In the genomic region with DNA sequence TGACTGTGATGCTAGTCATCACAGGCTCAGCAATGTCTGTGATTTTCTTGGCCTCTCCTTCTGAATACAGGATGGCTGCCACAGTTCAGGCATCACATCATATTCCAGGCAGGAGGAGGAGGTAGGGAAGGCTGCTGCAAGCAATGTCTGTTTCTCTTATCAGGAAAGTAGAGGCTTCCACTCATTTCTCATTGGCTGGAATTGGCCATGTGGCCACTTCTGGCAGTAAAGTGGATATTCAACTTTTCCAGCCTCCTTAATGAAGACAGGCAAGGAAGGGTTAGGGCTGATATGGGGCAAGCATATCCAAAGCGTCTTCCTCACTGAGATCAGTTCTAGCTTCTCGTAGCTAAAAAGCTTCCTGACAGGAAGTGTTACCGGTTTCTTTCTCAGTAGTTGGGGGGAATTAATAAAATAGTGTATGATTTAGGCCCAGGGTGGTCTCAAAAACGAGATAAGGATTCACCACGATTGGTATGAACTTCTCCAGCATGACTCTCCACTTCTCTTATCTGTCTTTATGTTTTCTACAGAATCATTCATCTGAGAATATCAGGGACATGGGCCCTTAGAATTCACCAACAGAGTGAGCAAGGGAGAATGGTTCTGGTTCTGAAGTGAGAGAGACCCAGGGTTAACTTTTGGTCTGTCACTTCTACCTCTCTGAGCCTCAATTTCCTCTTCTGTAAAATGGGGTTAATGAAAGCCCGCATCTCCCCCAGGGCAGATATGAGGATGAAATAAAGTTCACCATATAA, we compare ENCODE assay signal across 29 cellular contexts.
"Had no signal": no experiment of that assay in that cellular context is flagged by ENCODE, and none has a peak within 500 bp of the region (broad histone marks: within the 10 kb centered on the region; RNA-seq: fewer than 3 reads in every experiment).

No MANE protein-coding gene starts in this region.

- H3K4me3 ChIP-seq: ascending aorta, body of pancreas, coronary artery, MG63, SK-N-MC had no signal

- ATAC-seq: body of pancreas, Panc1, Right ventricle myocardium inferior had no signal

- H3K4me3 Mint-ChIP-seq: activated CD4-positive, alpha-beta memory T cell treated with anti-CD3 and anti-CD28 coated beads, Interleukin-2, amount 10 ng/mL, durations not matched to agents 7 days and 5 days; activated CD4-positive, alpha-beta T cell treated with anti-CD3 and anti-CD28 coated beads for 36 hours had no signal

- DNase-seq: activated CD4-positive, alpha-beta memory T cell treated with anti-CD3 and anti-CD28 coated beads, Interleukin-2, amount 10 ng/mL, durations not matched to agents 7 days and 5 days; activated CD4-positive, alpha-beta T cell treated with anti-CD3 and anti-CD28 coated beads, Interleukin-2, amount 50 U/mL, for 1 hour; activated naive CD4-positive, alpha-beta T cell; activated T-cell treated with anti-CD3 and anti-CD28 coated beads for 4 hours; amniotic stem cell; body of pancreas; central memory CD4-positive, alpha-beta T cell; KBM-7; MG63; MV-4-11; NCI-H1092 treated with DMSO at 0.1 percent for 48 hours; NCI-H1417 treated with DMSO at 0.1 percent for 48 hours; NCI-H1694; NCI-H2029; NCI-H2107; NCI-H2171 treated with DMSO at 0.1 percent for 48 hours; NCI-H345; NCI-H510A; NCI-H526 treated with DMSO at 0.1 percent for 48 hours; RPMI8226; T-helper 1 cell had no signal

- H3K27me3 ChIP-seq: ascending aorta, body of pancreas, MG63 had no signal

- FAIRE-seq: bronchial epithelial cell had no signal

- H3K27ac ChIP-seq: ascending aorta, body of pancreas, coronary artery, SK-N-MC, VCaP had no signal

- H3K36me3 ChIP-seq: ascending aorta, MG63 had no signal

- H3K27ac Mint-ChIP-seq: activated CD4-positive, alpha-beta memory T cell treated with anti-CD3 and anti-CD28 coated beads, Interleukin-2, amount 10 ng/mL, durations not matched to agents 7 days and 5 days had no signal

- H3K4me1 ChIP-seq: ascending aorta, body of pancreas had no signal

- H3K27me3 Mint-ChIP-seq: activated CD4-positive, alpha-beta memory T cell treated with anti-CD3 and anti-CD28 coated beads, Interleukin-2, amount 10 ng/mL, durations not matched to agents 7 days and 5 days had no signal

- H3K9me3 ChIP-seq: MG63 had no signal
